Comparison of ENCODE assay signal across 22 cellular contexts in genomic region chr2:85786444-85786843, GRCh38. TPM values are rescaled to one million over a fixed set of nuclear protein-coding genes. Genes with fewer than 3 reads are reported as not detected.
"Had no signal": no experiment of that assay in that cellular context is flagged by ENCODE, and none has a peak within 500 bp of the region (broad histone marks: within the 10 kb centered on the region; RNA-seq: fewer than 3 reads in every experiment).

No MANE protein-coding gene starts in this region.

- H3K27me3 ChIP-seq: ovary, right atrium auricular region, tibial nerve, uterus had no signal

- H3K27ac ChIP-seq: ovary, psoas muscle had no signal

- H3K9me3 ChIP-seq: ovary, psoas muscle, right atrium auricular region, tibial nerve, uterus had no signal

- DNase-seq: activated B cell treated with CpG ODN at 0.5 μM for 24 hours; activated CD4-positive, alpha-beta T cell treated with anti-CD3 and anti-CD28 coated beads for 36 hours; activated CD4-positive, alpha-beta T cell treated with anti-CD3 and anti-CD28 coated beads, Interleukin-2, amount 50 U/mL, for 4 hours; activated CD8-positive, alpha-beta memory T cell treated with anti-CD3 and anti-CD28 coated beads for 24 hours; activated CD8-positive, alpha-beta memory T cell treated with anti-CD3 and anti-CD28 coated beads, Interleukin-2, amount 50 U/mL, for 4 hours; activated naive CD4-positive, alpha-beta T cell; activated T-cell treated with anti-CD3 and anti-CD28 coated beads, Interleukin-2, amount 50 U/mL, for 24 hours; cerebellar nuclear complex; cortex of kidney; endodermal cell; psoas muscle; stimulated activated CD4-positive, alpha-beta T cell treated with anti-CD3 and anti-CD28 coated beads, Interleukin-15, amount 100 ng/mL, for 24 hours; stimulated activated CD4-positive, alpha-beta T cell treated with anti-CD3 and anti-CD28 coated beads, Interleukin-4, amount 100 ng/mL, for 1 hour; stimulated activated naive CD4-positive, alpha-beta T cell; T1000; uterus had no signal

- H3K36me3 ChIP-seq: ovary, uterus had no signal

- H3K4me3 ChIP-seq: ovary, psoas muscle, right atrium auricular region, smooth muscle cell, tibial nerve, uterus had no signal

- H3K4me2 ChIP-seq: smooth muscle cell had no signal

- ATAC-seq: activated CD4-positive, alpha-beta T cell treated with anti-CD3 and anti-CD28 coated beads for 36 hours; naive thymus-derived CD8-positive, alpha-beta T cell had no signal

RNA-seq across cellular contexts. Expression of gene ATOH8, which starts 32.7 kb away (rescaled TPM):
- total RNA-seq: activated B cell treated with CpG ODN at 0.5 μM for 24 hours; activated CD4-positive, alpha-beta T cell treated with anti-CD3 and anti-CD28 coated beads for 36 hours; naive thymus-derived CD8-positive, alpha-beta T cell had no signal
- polyA plus RNA-seq: keratinocyte; naive thymus-derived CD8-positive, alpha-beta T cell had no signal
